In genomic region chr22:48250286-48250895, GRCh38 we compare ENCODE assay signal across 23 cellular contexts.
"Had no signal": no experiment of that assay in that cellular context is flagged by ENCODE, and none has a peak within 500 bp of the region (broad histone marks: within the 10 kb centered on the region; RNA-seq: fewer than 3 reads in every experiment).

No MANE protein-coding gene starts in this region.

- H3K27me3 ChIP-seq: colonic mucosa, foreskin keratinocyte, neural progenitor cell, pancreas, right lobe of liver, testis had no signal

- H2AFZ ChIP-seq: hepatocyte, neural progenitor cell had no signal

- H3K4me2 ChIP-seq: hepatocyte, neural progenitor cell had no signal

- H3K4me3 ChIP-seq: colonic mucosa, hepatocyte, left ventricle myocardium inferior, lower lobe of right lung, neural progenitor cell, pancreas, prostate gland, right lobe of liver, skin epidermis, testis, tibial nerve had no signal

- H3K9ac ChIP-seq: neural progenitor cell had no signal

- H3K36me3 Mint-ChIP-seq: memory B cell; natural killer cell treated with Interleukin-12 subunit alpha and Interleukin-12 subunit beta and Interleukin-15 and Interleukin-18, amount 100 ng/mL, for 72 hours; neural progenitor cell had no signal

- H3K9me3 ChIP-seq: colonic mucosa, left ventricle myocardium inferior, lower lobe of right lung, pancreas, prostate gland, right lobe of liver, testis, tibial nerve had no signal

- H3K36me3 ChIP-seq: colonic mucosa, left ventricle myocardium inferior, lower lobe of right lung, neural progenitor cell, pancreas, prostate gland, right lobe of liver, tibial nerve had no signal

- H3K9me3 Mint-ChIP-seq: memory B cell; natural killer cell treated with Interleukin-12 subunit alpha and Interleukin-12 subunit beta and Interleukin-15 and Interleukin-18, amount 100 ng/mL, for 72 hours; stimulated activated naive CD8-positive, alpha-beta T cell treated with anti-CD3 and anti-CD28 coated beads, Interleukin-15, Interleukin-2, amounts not matched to agents 100 ng/mL and 50 ng/mL, for 24 hours had no signal

- H3K4me3 Mint-ChIP-seq: memory B cell; natural killer cell treated with Interleukin-12 subunit alpha and Interleukin-12 subunit beta and Interleukin-15 and Interleukin-18, amount 100 ng/mL, for 72 hours; neural progenitor cell; stimulated activated naive CD8-positive, alpha-beta T cell treated with anti-CD3 and anti-CD28 coated beads, Interleukin-15, Interleukin-2, amounts not matched to agents 100 ng/mL and 50 ng/mL, for 24 hours had no signal

- ATAC-seq: foreskin keratinocyte, left cardiac atrium, lower lobe of right lung, pancreas had no signal

- H3K27ac ChIP-seq: colonic mucosa, foreskin keratinocyte, hepatocyte, left ventricle myocardium inferior, lower lobe of right lung, neural progenitor cell, pancreas, prostate gland, right lobe of liver, skin epidermis, testis, tibial nerve had no signal

- DNase-seq: colonic mucosa; dermis blood vessel endothelial cell; erythroblast; foreskin keratinocyte; kidney; left cardiac atrium; left ventricle myocardium inferior; lower lobe of right lung; midbrain; occipital lobe; pancreas; retina; right lobe of liver; stimulated activated CD4-positive, alpha-beta T cell treated with anti-CD3 and anti-CD28 coated beads, Interleukin-12 subunit alpha, Interleukin-12 subunit beta, amount 100 ng/mL, for 4 hours; testis had no signal

- H3K4me1 ChIP-seq: colonic mucosa, foreskin keratinocyte, left ventricle myocardium inferior, pancreas, right lobe of liver, testis, tibial nerve had no signal

- H3K27ac Mint-ChIP-seq: memory B cell; natural killer cell treated with Interleukin-12 subunit alpha and Interleukin-12 subunit beta and Interleukin-15 and Interleukin-18, amount 100 ng/mL, for 72 hours; neural progenitor cell; stimulated activated naive CD8-positive, alpha-beta T cell treated with anti-CD3 and anti-CD28 coated beads, Interleukin-15, Interleukin-2, amounts not matched to agents 100 ng/mL and 50 ng/mL, for 24 hours had no signal
